In the genomic region with DNA sequence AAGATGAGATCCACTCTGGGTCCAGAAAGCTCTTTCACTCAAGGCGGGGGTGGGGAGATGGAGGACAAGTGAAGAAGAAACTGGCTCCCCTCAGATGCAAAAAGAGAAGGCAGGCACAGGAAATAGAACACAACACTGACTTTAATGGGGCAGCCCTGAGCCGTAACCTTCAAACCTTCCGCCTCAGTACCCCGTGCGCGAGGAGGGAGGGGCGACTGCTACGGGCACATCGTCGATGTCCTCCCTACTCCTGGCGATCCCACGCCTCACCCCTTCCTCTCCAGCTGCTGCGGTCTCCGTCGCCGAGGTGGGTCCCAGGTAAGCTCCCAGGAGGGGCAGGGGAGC, we compare ENCODE assay signal across 8 cellular contexts. TPM values are rescaled to one million over a fixed set of nuclear protein-coding genes. Genes with fewer than 3 reads are reported as not detected.
DNase-seq lines count a peak whose midpoint lies in the region; FAIRE-seq and TF ChIP-seq lines count a peak whose summit lies in the region.

No MANE protein-coding gene starts in this region.

- dilution Hi-C loops in endothelial cell of umbilical vein (cut with MboI; ENCODE audit: extremely low pct_ligation_motif_present, low sequenced_read_pairs) = no loop called here

- no peaks in the 10 kb centered on the region for H3K9me2 ChIP-seq in Loucy (replicated peaks; ENCODE audit: low read depth, low read length)
- no peaks in the 10 kb centered on the region for H3K9me2 ChIP-seq in neural cell (ENCODE audit: insufficient read depth, low read length)

- H3K4me3 ChIP-seq in AG04450 (ENCODE audit: low read depth, low read length) = peak overlapping the region; percentile 60
- H3K4me3 ChIP-seq in Loucy (ENCODE audit: low read length, poor library complexity, severe bottlenecking) = no peak overlapping the region
- peak overlapping the region in 2 of 3 experiments; percentile 34 to 57 for H3K4me3 ChIP-seq in endothelial cell of umbilical vein (replicated peaks in 1 of 3; ENCODE audit: insufficient read depth in 1 of 3, low read depth in 1 of 3, low read length in 3 of 3)
- peak overlapping the region; percentile 56 for H3K4me3 ChIP-seq in neural cell (ENCODE audit: low read length)

- no peak for TF ChIP-seq POLR2A in endothelial cell of umbilical vein (IDR thresholded peaks at IDR 0.05; ENCODE audit: low read depth, low read length)

- H3K27ac ChIP-seq in AG04450 (ENCODE audit: low read depth, low read length) = no peak overlapping the region
- no peak overlapping the region for H3K27ac ChIP-seq in endothelial cell of umbilical vein (ENCODE audit: insufficient read depth, low read depth, low read length)
- H3K27ac ChIP-seq in neural cell (ENCODE audit: low read length) = no peak overlapping the region

- no peaks in the 10 kb centered on the region for H3K9me1 ChIP-seq in endothelial cell of umbilical vein (replicated peaks; ENCODE audit: control insufficient read depth, extremely low read depth, insufficient read depth, low read length)

- no peak overlapping the region for H3K9ac ChIP-seq in Loucy (ENCODE audit: low read depth, low read length, poor library complexity, severe bottlenecking)
- no peak overlapping the region for H3K9ac ChIP-seq in endothelial cell of umbilical vein (replicated peaks; ENCODE audit: extremely low read depth, insufficient read depth, low read length)
- peak overlapping the region; percentile 23 for H3K9ac ChIP-seq in neural cell (ENCODE audit: low read length)

- CTCF ChIA-PET in AG04450 (lab: Charles Lee) = interaction anchor here (1.2 to 2.8 kb wide), 3 partner anchors 9 to 100 kb away, joined by 3 to 18 read pairs (median 8); partner anchors contain the start of genes ADISSP and CENPB
- CTCF ChIA-PET in endothelial cell of umbilical vein (lab: Charles Lee) = interaction anchor here (1.4 to 3.3 kb wide), 6 partner anchors 9 to 101 kb away, joined by 3 to 34 read pairs (median 12); partner anchors contain the start of genes ADISSP, AP5S1 and CENPB

- H3K79me2 ChIP-seq in Loucy (ENCODE audit: insufficient read depth, low read length) (no peaks in the 10 kb centered on the region), endothelial cell of umbilical vein (ENCODE audit: control insufficient read depth, insufficient read depth, low read length) (no peaks in the 10 kb centered on the region), neural cell (replicated peaks; ENCODE audit: insufficient read depth, low read length) (no peaks in the 10 kb centered on the region)

- no peak overlapping the region for H3K4me2 ChIP-seq in Loucy (ENCODE audit: low read depth, low read length, poor library complexity, severe bottlenecking)
- peak overlapping the region; percentile 74 for H3K4me2 ChIP-seq in endothelial cell of umbilical vein (ENCODE audit: insufficient read depth, low read length)
- no peak overlapping the region for H3K4me2 ChIP-seq in neural cell (ENCODE audit: low read length)

- BruUV-seq in endothelial cell of umbilical vein (replicated peaks; lab: Mats Ljungman, UMichigan) = no TSS peak

- H3K36me3 ChIP-seq in Loucy (ENCODE audit: insufficient read depth, low read length) = no peaks in the 10 kb centered on the region
- no peaks in the 10 kb centered on the region for H3K36me3 ChIP-seq in endothelial cell of umbilical vein (ENCODE audit: control insufficient read depth in 2 of 2, extremely low read depth in 1 of 2, insufficient read depth in 2 of 2, low read length in 2 of 2)
- H3K36me3 ChIP-seq in neural cell (ENCODE audit: insufficient read depth, low read length) = no peaks in the 10 kb centered on the region

- no peak for FAIRE-seq in endothelial cell of umbilical vein (lab: Jason Lieb, UNC)

- H3K27me3 ChIP-seq in AG04450 (ENCODE audit: control insufficient read depth, insufficient read depth, low read length) = peaks cover 7% of the 10 kb centered on the region
- H3K27me3 ChIP-seq in Loucy (ENCODE audit: insufficient read depth, low read length, poor library complexity, severe bottlenecking) = no peaks in the 10 kb centered on the region
- H3K27me3 ChIP-seq in endothelial cell of umbilical vein (ENCODE audit: control insufficient read depth in 2 of 2, insufficient read depth in 2 of 2, low read length in 2 of 2) = peaks cover 8 to 19% of the 10 kb centered on the region in 2 experiments
- H3K27me3 ChIP-seq in neural cell (ENCODE audit: insufficient read depth, low read depth, low read length) = peaks cover 34% of the 10 kb centered on the region

- TF ChIP-seq CTCF in AG04450 (IDR thresholded peaks at IDR 0.05; ENCODE audit: low read depth, low read length) = no peak
- TF ChIP-seq CTCF in Loucy (conservative IDR thresholded peaks at IDR 0.05; ENCODE audit: low read length) = no peak
- no peak for TF ChIP-seq CTCF in endothelial cell of umbilical vein (IDR thresholded peaks at IDR 0.05; ENCODE audit: extremely low read depth in 1 of 2, insufficient read depth in 1 of 2, low read depth in 1 of 2, low read length in 2 of 2)
- no peak for TF ChIP-seq CTCF in neural cell (IDR thresholded peaks at IDR 0.05; ENCODE audit: poor library complexity, severe bottlenecking)

- H3K9me3 ChIP-seq in AG04450 (ENCODE audit: control insufficient read depth, insufficient read depth, low read length) (no peaks in the 10 kb centered on the region), Loucy (ENCODE audit: insufficient read depth, low read depth, low read length) (no peaks in the 10 kb centered on the region), endothelial cell of umbilical vein (replicated peaks; ENCODE audit: control insufficient read depth, insufficient read depth, low read length) (no peaks in the 10 kb centered on the region), neural cell (ENCODE audit: low read length) (no peaks in the 10 kb centered on the region)

- no peaks in the 10 kb centered on the region for H4K20me1 ChIP-seq in Loucy (ENCODE audit: insufficient read depth, low read length, poor library complexity, severe bottlenecking)
- H4K20me1 ChIP-seq in endothelial cell of umbilical vein (replicated peaks; ENCODE audit: control insufficient read depth, extremely low read depth, insufficient read depth, low read length) = no peaks in the 10 kb centered on the region
- no peaks in the 10 kb centered on the region for H4K20me1 ChIP-seq in neural cell (ENCODE audit: insufficient read depth)

- TF ChIP-seq EP300 in neural cell (conservative IDR thresholded peaks at IDR 0.05; ENCODE audit: poor library complexity, severe bottlenecking) = no peak

- no peak for TF ChIP-seq RAD21 in neural cell (conservative IDR thresholded peaks at IDR 0.05)

- POLR2A ChIA-PET in AG04450 (lab: Yijun Ruan, JAX) = interaction anchor here (0.6 to 1.7 kb wide), 2 partner anchors 9 to 43 kb away, joined by 3 to 14 read pairs; partner anchors contain the start of genes ADISSP and AP5S1
- POLR2A ChIA-PET in endothelial cell of umbilical vein (lab: Charles Lee) = interaction anchor here (1.5 kb wide), 1 partner anchor 10 kb away, joined by 4 read pairs; the partner anchor contains the start of gene ADISSP

- peak overlapping the region; percentile 45; the same call in 1 of the 2 replicates for H2AFZ ChIP-seq in Loucy (ENCODE audit: low read length)
- H2AFZ ChIP-seq in endothelial cell of umbilical vein (ENCODE audit: low read depth, low read length) = peak overlapping the region; percentile 88
- no peak overlapping the region for H2AFZ ChIP-seq in neural cell (ENCODE audit: low read depth, low read length)

- H3K4me1 ChIP-seq in Loucy (ENCODE audit: insufficient read depth, low read length, poor library complexity, severe bottlenecking) (no peaks in the 10 kb centered on the region), endothelial cell of umbilical vein (ENCODE audit: control insufficient read depth, extremely low read depth, insufficient read depth, low read length) (peaks cover 15% of the 10 kb centered on the region)

- intact Hi-C loops in endothelial cell of umbilical vein (cut with micrococcal nuclease) = loop anchor here (1.0 kb wide), 1 partner anchor 9 kb away; no protein-coding TSS in a partner anchor

- no peak for DNase-seq in AG04450 (ENCODE audit: low read depth, low spot score)
- DNase-seq in endothelial cell of umbilical vein (ENCODE audit: low read depth, low spot score) = no peak
- no peak for DNase-seq in NCI-H2196 treated with DMSO at 0.1 percent for 48 hours (lab: John Stamatoyannopoulos, UW; ENCODE audit: unreplicated experiment)
- DNase-seq in KG1 (lab: John Stamatoyannopoulos, UW) = no peak
- DNase-seq in NCI-H2196 (lab: John Stamatoyannopoulos, UW; ENCODE audit: unreplicated experiment) = no peak
- no peak for DNase-seq in NCI-H345 treated with DMSO at 0.1 percent for 48 hours (lab: John Stamatoyannopoulos, UW; ENCODE audit: unreplicated experiment)

- H3F3A ChIP-seq in Loucy (ENCODE audit: low read depth) (no peaks in the 10 kb centered on the region), neural cell (ENCODE audit: insufficient read depth, low read length, poor library complexity, severe bottlenecking) (no peaks in the 10 kb centered on the region)

RNA-seq across cellular contexts. Expression of gene SPEF1, which starts 3.9 kb away (rescaled TPM):
- polyA plus RNA-seq in AG04450 (2011; rRNA removed) = 0.12 TPM in 2 replicates
- polyA minus RNA-seq in AG04450 (2011; rRNA and poly(A)+ RNA removed) = not detected in 2 replicates
- total RNA-seq in endothelial cell of umbilical vein = 0.32 and 0.44 TPM in 2 replicates
- 0.07 and 0.10 TPM in 2 replicates for polyA plus RNA-seq in endothelial cell of umbilical vein
- polyA plus RNA-seq in endothelial cell of umbilical vein (2011; cell fraction: cytosol; rRNA removed) = not detected in 2 replicates
- 0.38 and 0.43 TPM in 2 replicates for polyA plus RNA-seq in endothelial cell of umbilical vein (2011; cell fraction: nucleus; rRNA removed)
- polyA plus RNA-seq in endothelial cell of umbilical vein (2012) = not detected in 2 replicates
- polyA minus RNA-seq in endothelial cell of umbilical vein = 0.15 TPM in 1 of 2 replicates, not detected in the other
- not detected for polyA minus RNA-seq in endothelial cell of umbilical vein (2011; cell fraction: cytosol; rRNA and poly(A)+ RNA removed)
- not detected in 2 replicates for polyA minus RNA-seq in endothelial cell of umbilical vein (2011; cell fraction: nucleus; rRNA and poly(A)+ RNA removed)
- 0.58 and 2.8 TPM in 2 replicates for polyA plus RNA-seq in neural cell
- 0.58 and 0.73 TPM in 2 replicates for polyA minus RNA-seq in neural cell

RNA-seq across cellular contexts. Expression of gene CENPB, which starts 9.2 kb away (rescaled TPM):
- polyA plus RNA-seq in AG04450 (2011; rRNA removed) (29.7 and 37.0 TPM in 2 replicates), endothelial cell of umbilical vein (30.4 and 35.7 TPM in 2 replicates), neural cell (37.9 and 46.6 TPM in 2 replicates)
- polyA minus RNA-seq in AG04450 (2011; rRNA and poly(A)+ RNA removed) = 40.4 and 42.7 TPM in 2 replicates
- total RNA-seq in endothelial cell of umbilical vein = 82.2 and 90.3 TPM in 2 replicates
- 31.2 and 35.9 TPM in 2 replicates for polyA plus RNA-seq in endothelial cell of umbilical vein (2011; cell fraction: cytosol; rRNA removed)
- 20.1 and 24.4 TPM in 2 replicates for polyA plus RNA-seq in endothelial cell of umbilical vein (2011; cell fraction: nucleus; rRNA removed)
- polyA plus RNA-seq in endothelial cell of umbilical vein (2012) = 57.3 and 58.0 TPM in 2 replicates
- polyA minus RNA-seq in endothelial cell of umbilical vein (36.7 and 45.2 TPM in 2 replicates), neural cell (78.1 and 94.0 TPM in 2 replicates)
- 53.1 TPM for polyA minus RNA-seq in endothelial cell of umbilical vein (2011; cell fraction: cytosol; rRNA and poly(A)+ RNA removed)
- 10.9 and 19.3 TPM in 2 replicates for polyA minus RNA-seq in endothelial cell of umbilical vein (2011; cell fraction: nucleus; rRNA and poly(A)+ RNA removed)

RNA-seq across cellular contexts. Expression of gene ADISSP, which starts 9.8 kb away (rescaled TPM):
- 22.6 and 29.2 TPM in 2 replicates for polyA plus RNA-seq in AG04450 (2011; rRNA removed)
- polyA minus RNA-seq in AG04450 (2011; rRNA and poly(A)+ RNA removed) = 19.2 and 21.7 TPM in 2 replicates
- 55.0 and 55.8 TPM in 2 replicates for total RNA-seq in endothelial cell of umbilical vein
- 67.5 and 77.3 TPM in 2 replicates for polyA plus RNA-seq in endothelial cell of umbilical vein
- polyA plus RNA-seq in endothelial cell of umbilical vein (2011; cell fraction: cytosol; rRNA removed) = 45.2 and 56.7 TPM in 2 replicates
- polyA plus RNA-seq in endothelial cell of umbilical vein (2011; cell fraction: nucleus; rRNA removed) = 18.9 and 21.4 TPM in 2 replicates
- polyA plus RNA-seq in endothelial cell of umbilical vein (2012) = 47.5 and 73.9 TPM in 2 replicates
- polyA minus RNA-seq in endothelial cell of umbilical vein = 20.1 and 23.0 TPM in 2 replicates
- polyA minus RNA-seq in endothelial cell of umbilical vein (2011; cell fraction: cytosol; rRNA and poly(A)+ RNA removed) = 34.4 TPM
- 7.3 and 11.2 TPM in 2 replicates for polyA minus RNA-seq in endothelial cell of umbilical vein (2011; cell fraction: nucleus; rRNA and poly(A)+ RNA removed)
- polyA plus RNA-seq in neural cell = 39.8 and 48.7 TPM in 2 replicates
- polyA minus RNA-seq in neural cell = 16.1 and 19.2 TPM in 2 replicates

RNA-seq across cellular contexts. Expression of gene CDC25B, which starts 18.8 kb away (rescaled TPM):
- polyA plus RNA-seq in AG04450 (2011; rRNA removed) (57.3 and 58.9 TPM in 2 replicates), endothelial cell of umbilical vein (45.3 and 46.7 TPM in 2 replicates), neural cell (21.9 and 26.5 TPM in 2 replicates)
- 41.1 and 48.7 TPM in 2 replicates for polyA minus RNA-seq in AG04450 (2011; rRNA and poly(A)+ RNA removed)
- 62.2 and 76.5 TPM in 2 replicates for total RNA-seq in endothelial cell of umbilical vein
- 47.7 and 49.7 TPM in 2 replicates for polyA plus RNA-seq in endothelial cell of umbilical vein (2011; cell fraction: cytosol; rRNA removed)
- 123 and 124 TPM in 2 replicates for polyA plus RNA-seq in endothelial cell of umbilical vein (2011; cell fraction: nucleus; rRNA removed)
- polyA plus RNA-seq in endothelial cell of umbilical vein (2012) = 40.0 and 48.6 TPM in 2 replicates
- polyA minus RNA-seq in endothelial cell of umbilical vein (26.3 and 28.3 TPM in 2 replicates), neural cell (13.4 and 14.4 TPM in 2 replicates)
- 47.7 TPM for polyA minus RNA-seq in endothelial cell of umbilical vein (2011; cell fraction: cytosol; rRNA and poly(A)+ RNA removed)
- 22.3 and 26.4 TPM in 2 replicates for polyA minus RNA-seq in endothelial cell of umbilical vein (2011; cell fraction: nucleus; rRNA and poly(A)+ RNA removed)

RNA-seq across cellular contexts. Expression of gene AP5S1, which starts 43.0 kb away (rescaled TPM):
- polyA plus RNA-seq in AG04450 (2011; rRNA removed) (7.8 and 11.7 TPM in 2 replicates), endothelial cell of umbilical vein (15.7 and 20.1 TPM in 2 replicates), neural cell (11.3 and 14.0 TPM in 2 replicates)
- polyA minus RNA-seq in AG04450 (2011; rRNA and poly(A)+ RNA removed) = 10.3 and 14.3 TPM in 2 replicates
- 19.2 and 22.0 TPM in 2 replicates for total RNA-seq in endothelial cell of umbilical vein
- 8.7 and 12.2 TPM in 2 replicates for polyA plus RNA-seq in endothelial cell of umbilical vein (2011; cell fraction: cytosol; rRNA removed)
- 9.3 and 10.6 TPM in 2 replicates for polyA plus RNA-seq in endothelial cell of umbilical vein (2011; cell fraction: nucleus; rRNA removed)
- 12.3 and 15.2 TPM in 2 replicates for polyA plus RNA-seq in endothelial cell of umbilical vein (2012)
- polyA minus RNA-seq in endothelial cell of umbilical vein (16.6 and 23.7 TPM in 2 replicates), neural cell (11.7 and 12.4 TPM in 2 replicates)
- polyA minus RNA-seq in endothelial cell of umbilical vein (2011; cell fraction: cytosol; rRNA and poly(A)+ RNA removed) = 11.7 TPM
- polyA minus RNA-seq in endothelial cell of umbilical vein (2011; cell fraction: nucleus; rRNA and poly(A)+ RNA removed) = 10.9 and 13.1 TPM in 2 replicates
